In genomic region chr2:191049728-191050639, GRCh38 we compare ENCODE assay signal across 9 cellular contexts. TPM values are rescaled to one million over a fixed set of nuclear protein-coding genes. Genes with fewer than 3 reads are reported as not detected.
DNase-seq lines count a peak whose midpoint lies in the region; ATAC-seq, FAIRE-seq and TF ChIP-seq lines count a peak whose summit lies in the region.
"Had no signal": no experiment of that assay in that cellular context is flagged by ENCODE, and none has a peak within 500 bp of the region (broad histone marks: within the 10 kb centered on the region; RNA-seq: fewer than 3 reads in every experiment).

No MANE protein-coding gene starts in this region.

- H3K27me3 ChIP-seq in pancreas, result no peaks in the 10 kb centered on the region
- no peaks in the 10 kb centered on the region for H3K27me3 ChIP-seq in H7 (ENCODE audit: control insufficient read depth, insufficient read depth, low read length)
- H3K27me3 ChIP-seq: BLaER1 had no signal

- in situ Hi-C loops in astrocyte of the spinal cord (cut with HindIII; ENCODE audit: low sequenced_read_pairs), result no loop called here

- no peak overlapping the region for H3K4me3 ChIP-seq in astrocyte of the spinal cord (ENCODE audit: low read depth, low read length)
- no peak overlapping the region for H3K4me3 ChIP-seq in pancreas
- H3K4me3 ChIP-seq in H7 (ENCODE audit: insufficient read depth, low read depth, low read length), result no peak overlapping the region
- H3K4me3 ChIP-seq: BLaER1 had no signal

- ATAC-seq in HG03196 (IDR thresholded peaks at IDR 0.05; ENCODE audit: unreplicated experiment) (peak; percentile 68), pancreas (peak in 3 of 4 donors; percentile 57 to 73 (median 66))

- peak overlapping the region in 1 of 4 donors; percentile 26 for H3K27ac ChIP-seq in pancreas
- H3K27ac ChIP-seq: BLaER1 had no signal

- TF ChIP-seq CTCF in astrocyte of the spinal cord (IDR thresholded peaks at IDR 0.05; ENCODE audit: low read depth, low read length), result no peak
- TF ChIP-seq CTCF in pancreas (IDR thresholded peaks at IDR 0.05), result no peak

- FAIRE-seq in pancreas (lab: Jason Lieb, UNC), result no peak

- H3K4me1 ChIP-seq in pancreas, result peaks cover 0 to 6% (median 0%) of the 10 kb centered on the region in 3 donors

- intact Hi-C loops in pancreas (cut with DNase I) (loop anchor here in 1 of 3 donors (10.0 kb wide), 2 partner anchors 105 to 475 kb away; partner anchors contain the start of gene STAT4), posterior cingulate gyrus (cut with DNase I) (no loop called here)

- DNase-seq in NCI-H446 treated with DMSO at 0.1 percent for 48 hours (lab: John Stamatoyannopoulos, UW) (peak; percentile 2), NCI-H446 (lab: John Stamatoyannopoulos, UW) (no peak), astrocyte of the spinal cord (ENCODE audit: low read depth, low spot score) (peak; percentile 53), pancreas (no peak), DMS114 treated with DMSO at 0.1 percent for 48 hours (lab: John Stamatoyannopoulos, UW; ENCODE audit: unreplicated experiment) (no peak), H7 (no peak), posterior cingulate gyrus (no peak)

- WGBS in pancreas, 2 donors, result 14 to 18% methylated on average over 4 of the region's 4 CpGs

- no peaks in the 10 kb centered on the region for H3K36me3 ChIP-seq in pancreas
- H3K36me3 ChIP-seq in H7 (replicated peaks; ENCODE audit: control insufficient read depth, insufficient read depth, low read length), result no peaks in the 10 kb centered on the region
- H3K36me3 ChIP-seq: BLaER1 had no signal

- no peaks in the 10 kb centered on the region for H3K9me3 ChIP-seq in pancreas
- H3K9me3 ChIP-seq: BLaER1 had no signal

RNA-seq across cellular contexts. Expression of gene STAT1, which starts 36.0 kb away (rescaled TPM):
- total RNA-seq in pancreas, result 10 to 100 TPM; 16.5 to 51.8 (median 28.6) TPM
- polyA plus RNA-seq in pancreas, result 10 to 100 TPM in 1 of 2 donors, 1 to 10 TPM in 1; 8.2 to 18.2 TPM
- 25.7 and 34.1 TPM in 2 replicates for total RNA-seq in H7 (2014; rRNA removed; shearing (Covaris generic))

Comparison
In these comparisons a context has a peak if more than half of its experiments do, and no peak if none do; other contexts are left out.
1. DNase-seq: peak in NCI-H446 treated with DMSO at 0.1 percent for 48 hours (single experiment) and astrocyte of the spinal cord (single experiment); none in NCI-H446 (0 of 2), pancreas (0 of 6), DMS114 treated with DMSO at 0.1 percent for 48 hours (single experiment), H7 (single experiment) and posterior cingulate gyrus (0 of 10).